ENCODE assay signal across 14 cellular contexts in the genomic region with DNA sequence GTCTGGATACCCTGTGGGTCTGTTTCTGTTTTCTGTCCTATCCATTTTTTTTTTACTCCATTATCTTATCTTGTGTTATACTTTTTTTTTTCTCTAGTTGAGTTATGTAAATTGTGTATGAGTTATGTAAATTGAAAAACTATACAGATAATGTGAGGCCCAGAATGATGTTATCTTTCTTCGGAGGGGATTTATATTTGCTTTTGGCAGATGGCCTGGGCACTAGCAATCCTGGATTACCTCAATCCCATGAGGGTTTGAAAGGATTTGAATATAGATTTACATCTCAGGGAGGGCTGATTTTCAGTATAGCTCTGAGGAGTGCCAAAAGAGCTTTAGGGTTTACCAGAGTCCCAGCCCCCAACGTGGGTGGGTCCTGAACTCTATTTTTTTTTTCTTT.
"Had no signal": no experiment of that assay in that cellular context is flagged by ENCODE, and none has a peak within 500 bp of the region (broad histone marks: within the 10 kb centered on the region; RNA-seq: fewer than 3 reads in every experiment).

No MANE protein-coding gene starts in this region.

- H3K36me3 ChIP-seq: left ventricle myocardium inferior, neutrophil had no signal

- H3K4me3 ChIP-seq: hepatocyte, left ventricle myocardium inferior had no signal

- DNase-seq: activated CD4-positive, alpha-beta T cell treated with anti-CD3 and anti-CD28 coated beads, Interleukin-2, amount 50 U/mL, for 1 hour; activated naive CD4-positive, alpha-beta T cell treated with anti-CD3 and anti-CD28 coated beads for 36 hours; activated naive CD8-positive, alpha-beta T cell treated with anti-CD3 and anti-CD28 coated beads, Interleukin-2, amount 50 U/mL, for 24 hours; kidney; left ventricle myocardium inferior; naive thymus-derived CD8-positive, alpha-beta T cell; stimulated activated CD4-positive, alpha-beta T cell treated with anti-CD3 and anti-CD28 coated beads, Interleukin-2, amount 100 ng/mL, for 48 hours; stimulated activated naive CD4-positive, alpha-beta T cell; trophoblast cell had no signal

- H3K4me2 ChIP-seq: hepatocyte had no signal

- H3K27me3 ChIP-seq: hepatocyte, neutrophil had no signal

- H3K9ac ChIP-seq: parathyroid adenoma had no signal

- ATAC-seq: activated CD4-positive, CD25-positive, alpha-beta regulatory T cell treated with anti-CD3 and anti-CD28 coated beads, Interleukin-2, amount 50 U/mL, for 24 hours; activated naive CD8-positive, alpha-beta T cell treated with anti-CD3 and anti-CD28 coated beads, Interleukin-2, amount 50 U/mL, for 24 hours; activated T-helper 17 cell treated with anti-CD3 and anti-CD28 coated beads, Interleukin-2, amount 50 U/mL, for 72 hours; naive thymus-derived CD8-positive, alpha-beta T cell had no signal

- H3K9me3 ChIP-seq: left ventricle myocardium inferior, neutrophil had no signal

- H2AFZ ChIP-seq: hepatocyte, parathyroid adenoma had no signal

- H3K27ac ChIP-seq: hepatocyte, left ventricle myocardium inferior, neutrophil, parathyroid adenoma had no signal
